In genomic region chr2:58649746-58650145, GRCh38 we compare ENCODE assay signal across 27 cellular contexts.
"Had no signal": no experiment of that assay in that cellular context is flagged by ENCODE, and none has a peak within 500 bp of the region (broad histone marks: within the 10 kb centered on the region; RNA-seq: fewer than 3 reads in every experiment).

No MANE protein-coding gene starts in this region.

- H3K4me3 Mint-ChIP-seq: endodermal cell; mesothelial cell of epicardium; naive thymus-derived CD4-positive, alpha-beta T cell; nephron; stimulated activated memory B cell treated with anti-CD40 and anti-IgM and Interleukin-4, amounts not matched to agents 10 μg/mL and 1 μg/mL and 100 μg/mL, for 72 hours had no signal

- ATAC-seq: heart right ventricle; left cardiac atrium; left lung; naive thymus-derived CD4-positive, alpha-beta T cell; right cardiac atrium; stimulated activated memory B cell treated with anti-CD40 and anti-IgM and Interleukin-4, amounts not matched to agents 10 μg/mL and 1 μg/mL and 100 μg/mL, for 72 hours; stimulated activated naive CD8-positive, alpha-beta T cell treated with anti-CD3 and anti-CD28 coated beads, Interleukin-15, Interleukin-2, amounts not matched to agents 100 U/mL and 50 U/mL, for 24 hours; upper lobe of right lung had no signal

- FAIRE-seq: colon had no signal

- H3K9me3 Mint-ChIP-seq: endodermal cell; nephron; stimulated activated memory B cell treated with anti-CD40 and anti-IgM and Interleukin-4, amounts not matched to agents 10 μg/mL and 1 μg/mL and 100 μg/mL, for 72 hours had no signal

- H3K27me3 ChIP-seq: dorsolateral prefrontal cortex, left lung, spleen, suprapubic skin, transverse colon, upper lobe of right lung, uterus had no signal

- H3K36me3 Mint-ChIP-seq: mesothelial cell of epicardium; naive thymus-derived CD4-positive, alpha-beta T cell; stimulated activated memory B cell treated with anti-CD40 and anti-IgM and Interleukin-4, amounts not matched to agents 10 μg/mL and 1 μg/mL and 100 μg/mL, for 72 hours had no signal

- H3K4me1 Mint-ChIP-seq: naive thymus-derived CD4-positive, alpha-beta T cell; nephron had no signal

- H3K9me3 ChIP-seq: esophagus muscularis mucosa, heart right ventricle, left lung, prostate gland, spleen, suprapubic skin, transverse colon, upper lobe of right lung, uterus had no signal

- H3K4me1 ChIP-seq: esophagus muscularis mucosa, heart right ventricle, left lung, prostate gland, spleen, suprapubic skin, transverse colon, upper lobe of right lung, uterus had no signal

- H3K27ac ChIP-seq: dorsolateral prefrontal cortex, esophagus muscularis mucosa, heart right ventricle, left lung, prostate gland, skin epidermis, spleen, suprapubic skin, transverse colon, upper lobe of right lung, uterus had no signal

- H3K27ac Mint-ChIP-seq: endodermal cell; mesothelial cell of epicardium; naive thymus-derived CD4-positive, alpha-beta T cell; nephron; stimulated activated memory B cell treated with anti-CD40 and anti-IgM and Interleukin-4, amounts not matched to agents 10 μg/mL and 1 μg/mL and 100 μg/mL, for 72 hours had no signal

- DNase-seq: dorsolateral prefrontal cortex; effector CD8-positive, alpha-beta T cell; endodermal cell; foreskin melanocyte; glutamatergic neuron; heart right ventricle; hippocampal formation; left cardiac atrium; left lung; mesenchymal stem cell; naive thymus-derived CD4-positive, alpha-beta T cell; nucleus accumbens; right cardiac atrium; spleen; stimulated activated CD4-positive, alpha-beta T cell treated with anti-CD3 and anti-CD28 coated beads, Interleukin-4, amount 100 ng/mL, for 4 hours; stimulated activated naive CD8-positive, alpha-beta T cell treated with anti-CD3 and anti-CD28 coated beads, Interleukin-15, Interleukin-2, amounts not matched to agents 100 U/mL and 50 U/mL, for 24 hours; transverse colon; upper lobe of right lung; uterus had no signal

- H3K27me3 Mint-ChIP-seq: stimulated activated memory B cell treated with anti-CD40 and anti-IgM and Interleukin-4, amounts not matched to agents 10 μg/mL and 1 μg/mL and 100 μg/mL, for 72 hours had no signal

- H3K36me3 ChIP-seq: esophagus muscularis mucosa, heart right ventricle, left lung, prostate gland, spleen, suprapubic skin, transverse colon, upper lobe of right lung, uterus had no signal

- H3K4me3 ChIP-seq: dorsolateral prefrontal cortex, esophagus muscularis mucosa, heart right ventricle, left lung, prostate gland, skin epidermis, spleen, suprapubic skin, transverse colon, upper lobe of right lung, uterus had no signal
